Comparison of ENCODE assay signal across 8 cellular contexts in the genomic region with DNA sequence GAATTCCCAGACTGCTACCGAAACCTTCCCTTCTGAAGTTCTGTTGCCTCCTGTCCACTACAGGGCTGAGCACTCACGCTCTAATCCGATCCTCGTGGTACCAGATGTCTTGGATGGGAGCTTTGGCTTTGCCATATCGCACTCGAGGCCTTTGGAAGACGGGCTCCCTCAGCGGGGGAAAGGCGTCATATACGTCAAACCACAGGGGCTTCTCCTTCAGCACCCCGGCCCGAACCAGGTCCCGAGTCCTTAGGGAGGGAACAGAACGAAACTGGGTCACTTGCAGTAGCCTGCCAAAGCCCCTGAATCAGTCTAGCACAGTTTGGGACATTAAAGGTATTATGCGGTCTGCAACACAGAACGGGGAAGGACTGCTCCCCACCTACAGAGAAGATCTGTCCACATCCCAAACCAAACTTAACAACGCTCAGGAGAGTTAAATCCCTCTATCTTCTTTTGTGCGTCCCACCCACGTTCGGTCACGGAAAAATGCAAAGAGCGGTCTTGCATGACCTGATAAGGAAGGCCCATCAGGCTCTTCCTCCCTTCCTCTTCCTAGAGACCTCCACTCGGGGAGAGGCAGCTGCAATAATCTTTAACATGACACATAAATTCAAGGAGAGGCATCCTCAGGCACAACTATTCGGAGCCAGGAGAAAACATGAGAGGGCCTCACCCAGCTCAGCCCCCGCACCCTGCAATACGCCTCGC. TPM values are rescaled to one million over a fixed set of nuclear protein-coding genes. Genes with fewer than 3 reads are reported as not detected.
DNase-seq lines count a peak whose midpoint lies in the region; ATAC-seq, FAIRE-seq and TF ChIP-seq lines count a peak whose summit lies in the region.

No MANE protein-coding gene starts in this region.

- ATAC-seq in central memory CD8-positive, alpha-beta T cell (replicated peaks; ENCODE audit: extremely low read depth, poor library complexity, severe bottlenecking), result peak; percentile 20
- peak in 1 of 2 donors; percentile 17 for ATAC-seq in naive thymus-derived CD8-positive, alpha-beta T cell

- peak overlapping the region; percentile 100 for H3K4me3 ChIP-seq in Jurkat, Clone E6-1 (ENCODE audit: low read length)

- peaks cover 11% of the 10 kb centered on the region for H3K36me3 ChIP-seq in ES-I3 (ENCODE audit: insufficient read depth, low read length)

- peak overlapping the region; percentile 85 for H3K9ac ChIP-seq in ES-I3 (ENCODE audit: low read depth, low read length)

- POLR2A ChIA-PET in naive thymus-derived CD8-positive, alpha-beta T cell (lab: Charles Lee), result interaction anchor here (0.5 to 4.1 kb wide), 14 partner anchors 10 to 1770 kb away, joined by 3 to 45 read pairs (median 5); partner anchors contain the start of genes AKAP1, DYNLL2, MKS1 and PRR11

- peaks cover 31% of the 10 kb centered on the region for H3K4me1 Mint-ChIP-seq in central memory CD8-positive, alpha-beta T cell
- H3K4me1 Mint-ChIP-seq in naive thymus-derived CD8-positive, alpha-beta T cell, result peaks cover 23 to 57% (median 47%) of the 10 kb centered on the region in 4 donors

- FAIRE-seq in D721Med (lab: Jason Lieb, UNC), result no peak

- no peak for DNase-seq in Jurkat, Clone E6-1 (ENCODE audit: low read depth, low spot score)
- no peak for DNase-seq in central memory CD8-positive, alpha-beta T cell (ENCODE audit: low spot score in 2 of 2)
- DNase-seq in naive thymus-derived CD8-positive, alpha-beta T cell, result no peak
- no peak for DNase-seq in G401 (ENCODE audit: low spot score)
- no peak for DNase-seq in D721Med (ENCODE audit: insufficient read length, low spot score)
- no peak for DNase-seq in NCI-H748 (lab: John Stamatoyannopoulos, UW; ENCODE audit: unreplicated experiment)
- no peak for DNase-seq in KG1 (lab: John Stamatoyannopoulos, UW)

- H3K27me3 Mint-ChIP-seq in central memory CD8-positive, alpha-beta T cell, result no peaks in the 10 kb centered on the region
- no peaks in the 10 kb centered on the region for H3K27me3 Mint-ChIP-seq in naive thymus-derived CD8-positive, alpha-beta T cell

- no peak for TF ChIP-seq CTCF in D721Med (IDR thresholded peaks at IDR 0.05; ENCODE audit: insufficient read depth, missing control alignments)

- no peaks in the 10 kb centered on the region for H3K9me3 ChIP-seq in ES-I3 (ENCODE audit: control insufficient read depth, insufficient read depth, low read length)

- no peaks in the 10 kb centered on the region for H3K9me3 Mint-ChIP-seq in central memory CD8-positive, alpha-beta T cell
- no peaks in the 10 kb centered on the region for H3K9me3 Mint-ChIP-seq in naive thymus-derived CD8-positive, alpha-beta T cell

- H3K4me1 ChIP-seq in ES-I3 (ENCODE audit: insufficient read depth, low read length), result peaks cover 16% of the 10 kb centered on the region

- in situ Hi-C loops in G401 (cut with HindIII; ENCODE audit: low sequenced_read_pairs), result no loop called here

- peaks cover 38% of the 10 kb centered on the region for H3K36me3 Mint-ChIP-seq in central memory CD8-positive, alpha-beta T cell (ENCODE audit: insufficient read depth)
- H3K36me3 Mint-ChIP-seq in naive thymus-derived CD8-positive, alpha-beta T cell, result peaks cover 0 to 35% (median 4%) of the 10 kb centered on the region in 3 donors

- peak overlapping the region; percentile 97 for H3K27ac Mint-ChIP-seq in central memory CD8-positive, alpha-beta T cell (ENCODE audit: low read depth)
- H3K27ac Mint-ChIP-seq in naive thymus-derived CD8-positive, alpha-beta T cell, result peak overlapping the region; percentile 99 to 100 (median 100)

- H3K4me3 Mint-ChIP-seq in central memory CD8-positive, alpha-beta T cell, result peak overlapping the region; percentile 95
- H3K4me3 Mint-ChIP-seq in naive thymus-derived CD8-positive, alpha-beta T cell, result peak overlapping the region; percentile 96 to 100 (median 98)

RNA-seq across cellular contexts. Expression of gene MRPS23, which starts 0.5 kb away (rescaled TPM):
- 97.5 TPM for polyA plus RNA-seq in Jurkat, Clone E6-1 (2012; ENCODE audit: insufficient read depth, insufficient read length)
- 10 to 100 TPM; 31.6 to 33.7 TPM for total RNA-seq in naive thymus-derived CD8-positive, alpha-beta T cell
- polyA plus RNA-seq in naive thymus-derived CD8-positive, alpha-beta T cell, result 10 to 100 TPM; 41.1 to 42.8 (median 41.6) TPM
- 39.2 and 60.7 TPM in 2 replicates for total RNA-seq in G401 (2014; rRNA removed; shearing (Covaris generic))
